23 cellular contexts compared by ENCODE assay signal in the genomic region with DNA sequence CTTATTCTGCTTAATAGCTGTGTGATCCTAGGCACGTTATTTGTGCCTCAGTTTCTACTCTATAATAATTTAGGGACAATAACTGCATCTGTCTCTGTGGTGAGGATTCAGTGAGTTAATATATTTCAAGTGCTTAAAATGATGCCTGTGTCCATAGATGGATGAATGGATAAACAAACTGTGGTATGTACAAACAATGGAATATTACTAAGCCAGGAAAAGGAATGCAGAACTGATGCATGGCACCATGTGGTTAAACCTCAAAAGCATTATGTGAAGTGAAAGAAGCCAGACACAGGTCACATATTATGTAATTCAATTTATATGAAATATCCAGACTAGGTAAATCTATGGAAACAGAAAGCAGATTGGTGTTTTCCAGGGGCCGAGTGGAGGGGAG. TPM values are rescaled to one million over a fixed set of nuclear protein-coding genes. Genes with fewer than 3 reads are reported as not detected.
A peak's percentile ranks its signal among the peaks of the same experiment; 100 is the strongest.
DNase-seq lines count a peak whose midpoint lies in the region; ATAC-seq and TF ChIP-seq lines count a peak whose summit lies in the region.
"Had no signal": no experiment of that assay in that cellular context is flagged by ENCODE, and none has a peak within 500 bp of the region (broad histone marks: within the 10 kb centered on the region; RNA-seq: fewer than 3 reads in every experiment).

No MANE protein-coding gene starts in this region.

- no peak for TF ChIP-seq POLR2A in sigmoid colon (IDR thresholded peaks at IDR 0.05)

- CTCF ChIA-PET in SK-N-SH (lab: Yijun Ruan, JAX) (interaction anchor here (1.5 kb wide), 1 partner anchor 33 kb away, joined by 4 read pairs; no protein-coding TSS in a partner anchor), OCI-LY7 (lab: Charles Lee; ENCODE audit: unreplicated experiment) (interaction anchor here (0.6 kb wide), 1 partner anchor 9 kb away, joined by 3 read pairs; no protein-coding TSS in a partner anchor), MCF 10A (lab: Yijun Ruan, JAX) (interaction anchor here (0.7 kb wide), 1 partner anchor 17 kb away, joined by 3 read pairs; no protein-coding TSS in a partner anchor)

- 75% methylated on average over 2 of the region's 2 CpGs for WGBS in SK-N-SH (ENCODE audit: low lambda C conversion rate)
- 88 to 90% methylated on average over 2 of the region's 2 CpGs for WGBS in sigmoid colon, 2 donors

- peaks cover 49% of the 10 kb centered on the region for H3K27me3 Mint-ChIP-seq in MCF 10A (ENCODE audit: insufficient read depth, unreplicated experiment)

- TF ChIP-seq CTCF in SK-N-SH (IDR thresholded peaks at IDR 0.05) (no peak), OCI-LY7 (conservative IDR thresholded peaks at IDR 0.05; ENCODE audit: low read length) (no peak), sigmoid colon (IDR thresholded peaks at IDR 0.05) (no peak), MCF 10A (IDR thresholded peaks at IDR 0.05; ENCODE audit: unreplicated experiment) (no peak)

- no peaks in the 10 kb centered on the region for H3F3A ChIP-seq in SK-N-SH (replicated peaks; ENCODE audit: insufficient read depth)

- H4K20me1 ChIP-seq in SK-N-SH (ENCODE audit: insufficient read depth): no peaks in the 10 kb centered on the region
- no peaks in the 10 kb centered on the region for H4K20me1 ChIP-seq in OCI-LY7 (ENCODE audit: insufficient read depth, low read length)

- H3K9me3 Mint-ChIP-seq in MCF 10A (ENCODE audit: unreplicated experiment): no peaks in the 10 kb centered on the region
- H3K9me3 Mint-ChIP-seq: HFFc6 had no signal

- H3K4me2 ChIP-seq in SK-N-SH (no peak overlapping the region), OCI-LY7 (ENCODE audit: low read length) (0 out of 2 replicates have a peak overlapping the region, but pooled peaks have one; percentile 51)
- H3K4me2 ChIP-seq: A549, GM23338 had no signal

- intact Hi-C loops in OCI-LY7 (cut with micrococcal nuclease; ENCODE audit: unreplicated experiment) (no loop called here), sigmoid colon (cut with DNase I) (no loop called here), MCF 10A (cut with micrococcal nuclease) (no loop called here)

- H3K9me2 ChIP-seq in SK-N-SH (no peaks in the 10 kb centered on the region), OCI-LY7 (ENCODE audit: insufficient read depth, low read length) (no peaks in the 10 kb centered on the region)

- TF ChIP-seq RAD21 in SK-N-SH (IDR thresholded peaks at IDR 0.05; ENCODE audit: low read length): no peak

- peaks cover 5% of the 10 kb centered on the region for H3K36me3 Mint-ChIP-seq in MCF 10A (ENCODE audit: insufficient read depth, unreplicated experiment)
- H3K36me3 Mint-ChIP-seq: CD4-positive, alpha-beta memory T cell had no signal

- TF ChIP-seq EP300 in SK-N-SH (IDR thresholded peaks at IDR 0.05; ENCODE audit: borderline replicate concordance in 1 of 2, low read depth in 1 of 2, low read length in 1 of 2) (no peak), sigmoid colon (IDR thresholded peaks at IDR 0.05) (no peak)

- H3K9ac ChIP-seq in SK-N-SH: no peak overlapping the region

- H3K4me3 Mint-ChIP-seq in MCF 10A (ENCODE audit: unreplicated experiment): no peak overlapping the region
- H3K4me3 Mint-ChIP-seq: CD4-positive, alpha-beta memory T cell; GM23338; H9; HFFc6 had no signal

- no peaks in the 10 kb centered on the region for H3K4me1 ChIP-seq in SK-N-SH (ENCODE audit: control insufficient read depth in 1 of 2, insufficient read depth in 2 of 2, low read depth in 1 of 2, low read length in 1 of 2)
- H3K4me1 ChIP-seq in OCI-LY7 (ENCODE audit: insufficient read depth, low read length, poor library complexity, severe bottlenecking): peaks cover 71% of the 10 kb centered on the region
- no peaks in the 10 kb centered on the region for H3K4me1 ChIP-seq in sigmoid colon
- H3K4me1 ChIP-seq: A549, BE2C had no signal

- DNase-seq in SK-N-SH: no peak
- no peak for DNase-seq in OCI-LY7 (ENCODE audit: low spot score)
- peak; percentile 25 for DNase-seq in sigmoid colon
- no peak for DNase-seq in MCF 10A (ENCODE audit: unreplicated experiment)
- DNase-seq in inferior parietal cortex (ENCODE audit: extremely low spot score): no peak
- no peak for DNase-seq in dedifferentiated amniotic fluid mesenchymal stem cell (ENCODE audit: extremely low spot score)
- DNase-seq: ACHN; AML-193; BE2C; C1 segment of cervical spinal cord; Calu3; CD4-positive, alpha-beta memory T cell; COR-L47; DMS53; DMS79 treated with DMSO at 0.1 percent for 48 hours; GF-D8; HFFc6 had no signal

- H3K27ac Mint-ChIP-seq in MCF 10A (ENCODE audit: low read depth, unreplicated experiment): no peak overlapping the region
- H3K27ac Mint-ChIP-seq: CD4-positive, alpha-beta memory T cell; GM23338; H9; HFFc6 had no signal

- ATAC-seq in SK-N-SH treated with all-trans-retinoic acid at 6 μM for 48 hours: no peak
- ATAC-seq: A549, GM23338, HCT116 had no signal

- POLR2A ChIA-PET in SK-N-SH (lab: Yijun Ruan, JAX) (no interaction called here), OCI-LY7 (lab: Charles Lee) (no interaction called here), MCF 10A (lab: Yijun Ruan, JAX) (interaction anchor here (0.6 kb wide), 1 partner anchor 273 kb away, joined by 3 read pairs; no protein-coding TSS in a partner anchor)

- BruUV-seq in OCI-LY7 (replicated peaks; lab: Mats Ljungman, UMichigan) (no TSS peak), MCF 10A (replicated peaks; lab: Mats Ljungman, UMichigan) (no TSS peak)

- no peak overlapping the region for H2AFZ ChIP-seq in SK-N-SH (ENCODE audit: low read depth)
- no peak overlapping the region for H2AFZ ChIP-seq in OCI-LY7 (ENCODE audit: low read length)
- H2AFZ ChIP-seq: GM23338 had no signal

- H3K27me3 ChIP-seq in SK-N-SH (ENCODE audit: insufficient read depth): no peaks in the 10 kb centered on the region
- H3K27me3 ChIP-seq in sigmoid colon: no peaks in the 10 kb centered on the region

- H3K4me3 ChIP-seq in SK-N-SH (ENCODE audit: low read depth in 2 of 2, low read length in 1 of 2) (no peak overlapping the region), OCI-LY7 (ENCODE audit: low read depth, low read length, poor library complexity, severe bottlenecking) (no peak overlapping the region), sigmoid colon (no peak overlapping the region)
- H3K4me3 ChIP-seq: A549, GM23338 had no signal

- no peaks in the 10 kb centered on the region for H3K4me1 Mint-ChIP-seq in MCF 10A (ENCODE audit: insufficient read depth, unreplicated experiment)
- H3K4me1 Mint-ChIP-seq: CD4-positive, alpha-beta memory T cell had no signal

- H3K9me3 ChIP-seq in SK-N-SH: no peaks in the 10 kb centered on the region
- H3K9me3 ChIP-seq in OCI-LY7 (ENCODE audit: low read length): 0 out of 2 replicates have a peak, but pooled peaks cover 5% of the 10 kb centered on the region
- no peaks in the 10 kb centered on the region for H3K9me3 ChIP-seq in sigmoid colon
- H3K9me3 ChIP-seq: A549, BE2C had no signal

- no peak overlapping the region for H3K27ac ChIP-seq in SK-N-SH (ENCODE audit: low read depth in 2 of 2, low read length in 1 of 2)
- no peak overlapping the region for H3K27ac ChIP-seq in OCI-LY7 (ENCODE audit: low read depth, low read length, poor library complexity, severe bottlenecking)
- H3K27ac ChIP-seq in sigmoid colon: no peak overlapping the region
- H3K27ac ChIP-seq: 22Rv1, A549 had no signal

- H3K79me2 ChIP-seq in SK-N-SH (ENCODE audit: insufficient read depth) (no peaks in the 10 kb centered on the region), OCI-LY7 (ENCODE audit: insufficient read depth, low read depth, low read length) (no peaks in the 10 kb centered on the region)

- H3K36me3 ChIP-seq in SK-N-SH (replicated peaks in 1 of 2; ENCODE audit: control insufficient read depth in 1 of 2, insufficient read depth in 2 of 2, low read length in 1 of 2) (no peaks in the 10 kb centered on the region), OCI-LY7 (ENCODE audit: insufficient read depth, low read length) (no peaks in the 10 kb centered on the region; the same call in 1 of the 2 replicates), sigmoid colon (no peaks in the 10 kb centered on the region)
- H3K36me3 ChIP-seq: BE2C had no signal

TF ChIP-seq in SK-N-SH treated with all-trans-retinoic acid at 6 μM for 48 hours, 23 proteins besides CTCF, POLR2A, EP300 and RAD21:
- no peak for TF ChIP-seq TCF4 (CRISPR knock-in tag; IDR thresholded peaks at IDR 0.05; ENCODE audit: borderline replicate concordance)
- TF ChIP-seq ZNF8 (CRISPR knock-in tag; IDR thresholded peaks at IDR 0.05): peak; percentile 95

TF ChIP-seq in SK-N-SH, 30 proteins besides CTCF, POLR2A, EP300 and RAD21 (continues in another document):
- TF ChIP-seq RXRA (IDR thresholded peaks at IDR 0.05; ENCODE audit: borderline replicate concordance, low read depth): no peak
- TF ChIP-seq, protein P1, sequence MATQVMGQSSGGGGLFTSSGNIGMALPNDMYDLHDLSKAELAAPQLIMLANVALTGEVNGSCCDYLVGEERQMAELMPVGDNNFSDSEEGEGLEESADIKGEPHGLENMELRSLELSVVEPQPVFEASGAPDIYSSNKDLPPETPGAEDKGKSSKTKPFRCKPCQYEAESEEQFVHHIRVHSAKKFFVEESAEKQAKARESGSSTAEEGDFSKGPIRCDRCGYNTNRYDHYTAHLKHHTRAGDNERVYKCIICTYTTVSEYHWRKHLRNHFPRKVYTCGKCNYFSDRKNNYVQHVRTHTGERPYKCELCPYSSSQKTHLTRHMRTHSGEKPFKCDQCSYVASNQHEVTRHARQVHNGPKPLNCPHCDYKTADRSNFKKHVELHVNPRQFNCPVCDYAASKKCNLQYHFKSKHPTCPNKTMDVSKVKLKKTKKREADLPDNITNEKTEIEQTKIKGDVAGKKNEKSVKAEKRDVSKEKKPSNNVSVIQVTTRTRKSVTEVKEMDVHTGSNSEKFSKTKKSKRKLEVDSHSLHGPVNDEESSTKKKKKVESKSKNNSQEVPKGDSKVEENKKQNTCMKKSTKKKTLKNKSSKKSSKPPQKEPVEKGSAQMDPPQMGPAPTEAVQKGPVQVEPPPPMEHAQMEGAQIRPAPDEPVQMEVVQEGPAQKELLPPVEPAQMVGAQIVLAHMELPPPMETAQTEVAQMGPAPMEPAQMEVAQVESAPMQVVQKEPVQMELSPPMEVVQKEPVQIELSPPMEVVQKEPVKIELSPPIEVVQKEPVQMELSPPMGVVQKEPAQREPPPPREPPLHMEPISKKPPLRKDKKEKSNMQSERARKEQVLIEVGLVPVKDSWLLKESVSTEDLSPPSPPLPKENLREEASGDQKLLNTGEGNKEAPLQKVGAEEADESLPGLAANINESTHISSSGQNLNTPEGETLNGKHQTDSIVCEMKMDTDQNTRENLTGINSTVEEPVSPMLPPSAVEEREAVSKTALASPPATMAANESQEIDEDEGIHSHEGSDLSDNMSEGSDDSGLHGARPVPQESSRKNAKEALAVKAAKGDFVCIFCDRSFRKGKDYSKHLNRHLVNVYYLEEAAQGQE (IDR thresholded peaks at IDR 0.05; ENCODE audit: low read depth, low read length): no peak
- TF ChIP-seq TCF12 (IDR thresholded peaks at IDR 0.05): no peak
- no peak for TF ChIP-seq MEF2A (IDR thresholded peaks at IDR 0.05; ENCODE audit: borderline replicate concordance, low read depth)

RNA-seq across cellular contexts. Expression of a gene that starts 54.6 kb away (rescaled TPM):
- 33.4 and 38.3 TPM in 2 replicates for polyA plus RNA-seq in SK-N-SH (2012; rRNA removed)
- polyA plus RNA-seq in SK-N-SH (2012; cell fraction: cytosol; rRNA removed): 7.8 and 12.2 TPM in 2 replicates
- polyA plus RNA-seq in SK-N-SH (2012; cell fraction: nucleus; rRNA removed): 221 and 235 TPM in 2 replicates
- total RNA-seq in OCI-LY7 (2014; rRNA removed; shearing (Covaris generic)): 170 and 189 TPM in 2 replicates
- total RNA-seq in OCI-LY7 (2022): 262 and 315 TPM in 2 replicates
- 10 to 100 TPM in 2 of 4 donors, 1 to 10 TPM in 2; 3.6 to 20.6 (median 11.6) TPM for total RNA-seq in sigmoid colon
- polyA plus RNA-seq in sigmoid colon: 10 to 100 TPM in 1 of 3 donors, 1 to 10 TPM in 2; 6.6 to 31.4 (median 6.9) TPM
- 47.8 and 48.7 TPM in 2 replicates for total RNA-seq in MCF 10A (2022)
